In the genomic region with DNA sequence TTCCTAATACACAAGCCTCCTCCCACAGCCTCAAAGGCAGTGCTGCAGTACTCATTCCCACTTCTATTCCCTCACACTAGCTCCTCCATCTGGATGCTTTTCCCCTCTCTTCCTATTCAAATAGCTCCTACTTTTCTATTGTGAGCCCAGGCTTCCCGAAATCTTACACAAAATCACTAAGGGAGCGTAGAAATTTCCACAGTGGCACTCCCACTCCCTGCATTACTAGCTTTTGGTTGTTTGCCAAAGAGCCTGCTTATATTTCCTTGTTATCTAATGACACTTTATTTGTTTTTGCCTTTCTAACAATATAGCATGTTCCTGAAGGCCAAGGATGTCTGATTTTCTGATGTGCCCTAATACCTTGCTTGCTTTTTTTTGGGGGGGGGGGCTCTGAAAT, we compare ENCODE assay signal across 11 cellular contexts. TPM values are rescaled to one million over a fixed set of nuclear protein-coding genes. Genes with fewer than 3 reads are reported as not detected.
A peak's percentile ranks its signal among the peaks of the same experiment; 100 is the strongest.
DNase-seq lines count a peak whose midpoint lies in the region; ATAC-seq and TF ChIP-seq lines count a peak whose summit lies in the region.
"Had no signal": no experiment of that assay in that cellular context is flagged by ENCODE, and none has a peak within 500 bp of the region (broad histone marks: within the 10 kb centered on the region; RNA-seq: fewer than 3 reads in every experiment).

No MANE protein-coding gene starts in this region.

- ATAC-seq in left ventricle myocardium superior = peak; percentile 11

- TF ChIP-seq CTCF in sigmoid colon (IDR thresholded peaks at IDR 0.05) = no peak

- H3K27ac ChIP-seq in sigmoid colon = peak overlapping the region in 3 of 4 donors; percentile 23 to 45 (median 33)

- no peak for TF ChIP-seq POLR2A in sigmoid colon (IDR thresholded peaks at IDR 0.05)

- no peaks in the 10 kb centered on the region for H3K9me3 ChIP-seq in sigmoid colon

- in situ Hi-C loops in G401 (cut with HindIII; ENCODE audit: low sequenced_read_pairs) = no loop called here

- H3K4me3 ChIP-seq in sigmoid colon = no peak overlapping the region

- H3K27me3 ChIP-seq in sigmoid colon = no peaks in the 10 kb centered on the region

- intact Hi-C loops in left ventricle myocardium superior (cut with micrococcal nuclease) (loop anchor here (10.0 kb wide), 1 partner anchor 47 kb away; no protein-coding TSS in a partner anchor), sigmoid colon (cut with DNase I) (no loop called here)

- DNase-seq in DMS153 (lab: John Stamatoyannopoulos, UW) (peak; percentile 54), NCI-H748 treated with DMSO at 0.1 percent for 48 hours (lab: John Stamatoyannopoulos, UW) (peak; percentile 25), left ventricle myocardium superior (no peak), sigmoid colon (no peak), G401 (ENCODE audit: low spot score) (no peak), NOMO-1 treated with DMSO at 0.1 percent for 48 hours (lab: John Stamatoyannopoulos, UW; ENCODE audit: unreplicated experiment) (no peak), NCI-H82 treated with DMSO at 0.1 percent for 48 hours (lab: John Stamatoyannopoulos, UW; ENCODE audit: unreplicated experiment) (no peak), AML-193 (lab: John Stamatoyannopoulos, UW) (no peak)
- DNase-seq: foreskin melanocyte; left cardiac atrium; stimulated activated CD4-positive, alpha-beta T cell treated with anti-CD3 and anti-CD28 coated beads, Interleukin-2, amount 100 ng/mL, for 24 hours had no signal

- 24 to 67% methylated on average over 2 of the region's 2 CpGs for whole genome bisulfite sequencing in sigmoid colon, 2 donors

- no peak for TF ChIP-seq EP300 in sigmoid colon (IDR thresholded peaks at IDR 0.05)

- H3K36me3 ChIP-seq in sigmoid colon = no peaks in the 10 kb centered on the region

- H3K4me1 ChIP-seq in sigmoid colon = peaks cover 0 to 7% (median 0%) of the 10 kb centered on the region in 4 donors

RNA-seq across cellular contexts. Expression of a gene that starts 10.9 kb away (rescaled TPM):
- total RNA-seq in left ventricle myocardium superior (212 TPM), sigmoid colon (10 to 100 TPM; 56.8 to 97.8 (median 61.1) TPM)
- 10 to 100 TPM; 57.8 to 82.8 (median 64.3) TPM for polyA plus RNA-seq in sigmoid colon
- total RNA-seq in G401 (2014; rRNA removed; shearing (Covaris generic)) = 0.03 TPM in 1 of 2 replicates, not detected in the other

Comparison
In these comparisons a context has a peak if more than half of its experiments do, and no peak if none do; other contexts are left out.
1. DNase-seq: peak in DMS153 (single experiment) and NCI-H748 treated with DMSO at 0.1 percent for 48 hours (single experiment); none in left ventricle myocardium superior (single experiment), sigmoid colon (single experiment), G401 (single experiment), NOMO-1 treated with DMSO at 0.1 percent for 48 hours (single experiment), NCI-H82 treated with DMSO at 0.1 percent for 48 hours (single experiment) and AML-193 (0 of 2).
2. RNA of a gene that starts 10.9 kb away (total RNA-seq): 212 TPM in left ventricle myocardium superior (single experiment) and 56.8 to 97.8 TPM in sigmoid colon; 0.03 TPM in G401; every median in the first group is over 10 times any median in the second.